13 cellular contexts compared by ENCODE assay signal in the genomic region with DNA sequence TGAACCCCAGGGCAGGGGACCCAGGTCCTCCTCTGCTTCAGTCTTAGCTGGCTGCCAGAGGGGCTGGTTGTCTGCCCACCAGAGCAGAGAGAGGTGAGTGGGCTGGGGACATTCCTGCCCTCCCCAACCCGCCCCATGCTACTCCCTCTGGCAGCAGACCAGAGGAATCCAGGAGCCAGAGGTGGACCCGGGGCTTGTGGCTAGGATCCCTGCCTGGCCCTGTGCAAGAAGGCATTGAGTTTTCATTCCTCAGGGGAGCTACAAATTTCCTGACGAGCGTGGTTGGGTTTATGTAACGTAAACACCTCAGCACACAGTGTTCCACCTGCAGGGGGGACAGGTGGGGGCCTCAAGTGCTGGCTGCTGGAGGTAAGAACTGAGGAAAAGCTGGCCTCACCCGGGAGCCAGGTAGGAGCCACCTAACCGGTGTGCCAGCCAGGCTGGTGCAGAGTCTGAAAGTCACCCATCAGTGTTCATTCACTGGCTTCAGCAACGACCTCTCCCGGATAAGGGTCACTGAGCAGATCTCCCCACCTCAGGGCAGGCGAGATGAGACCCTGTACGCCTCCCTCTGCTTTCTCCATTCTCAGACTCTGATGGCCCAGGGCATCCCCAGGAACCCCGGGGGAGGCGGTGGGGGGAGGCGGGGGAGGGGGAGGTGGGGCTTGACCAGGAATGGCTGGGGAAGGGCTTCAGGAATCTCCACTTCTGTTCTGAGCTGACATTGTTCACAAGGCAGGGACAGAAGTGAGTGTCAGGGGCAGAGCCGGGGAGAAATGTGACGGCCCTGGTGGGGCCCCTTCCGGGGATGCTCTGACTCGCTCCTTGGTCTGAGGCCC.
DNase-seq lines count a peak whose midpoint lies in the region; ATAC-seq and TF ChIP-seq lines count a peak whose summit lies in the region.
"Had no signal": no experiment of that assay in that cellular context is flagged by ENCODE, and none has a peak within 500 bp of the region (broad histone marks: within the 10 kb centered on the region; RNA-seq: fewer than 3 reads in every experiment).

No MANE protein-coding gene starts in this region.

- H3K4me1 Mint-ChIP-seq in natural killer cell treated with Interleukin-12 subunit alpha and Interleukin-12 subunit beta and Interleukin-15 and Interleukin-18, amount 100 ng/mL, for 72 hours (ENCODE audit: low read depth in 2 of 2) = no peaks in the 10 kb centered on the region
- H3K4me1 Mint-ChIP-seq in natural killer cell (no peaks in the 10 kb centered on the region), nephron progenitor cell (peaks cover 59% of the 10 kb centered on the region)
- H3K4me1 Mint-ChIP-seq: activated T-helper 17 cell treated with anti-CD3 and anti-CD28 coated beads, Interleukin-2, amount 50 U/mL, for 72 hours had no signal

- no peaks in the 10 kb centered on the region for H3K36me3 Mint-ChIP-seq in natural killer cell treated with Interleukin-12 subunit alpha and Interleukin-12 subunit beta and Interleukin-15 and Interleukin-18, amount 100 ng/mL, for 72 hours
- H3K36me3 Mint-ChIP-seq in natural killer cell = no peaks in the 10 kb centered on the region
- no peaks in the 10 kb centered on the region for H3K36me3 Mint-ChIP-seq in nephron progenitor cell (ENCODE audit: low read depth)
- H3K36me3 Mint-ChIP-seq: brain had no signal

- no peak overlapping the region for H3K4me3 Mint-ChIP-seq in natural killer cell treated with Interleukin-12 subunit alpha and Interleukin-12 subunit beta and Interleukin-15 and Interleukin-18, amount 100 ng/mL, for 72 hours
- no peak overlapping the region for H3K4me3 Mint-ChIP-seq in natural killer cell
- H3K4me3 Mint-ChIP-seq in nephron progenitor cell = no peak overlapping the region
- H3K4me3 Mint-ChIP-seq: activated T-helper 17 cell treated with anti-CD3 and anti-CD28 coated beads, Interleukin-2, amount 50 U/mL, for 72 hours had no signal

- no peaks in the 10 kb centered on the region for H3K9me3 Mint-ChIP-seq in natural killer cell treated with Interleukin-12 subunit alpha and Interleukin-12 subunit beta and Interleukin-15 and Interleukin-18, amount 100 ng/mL, for 72 hours
- H3K9me3 Mint-ChIP-seq in natural killer cell (no peaks in the 10 kb centered on the region), nephron progenitor cell (peaks cover 14% of the 10 kb centered on the region)
- H3K9me3 Mint-ChIP-seq: activated T-helper 17 cell treated with anti-CD3 and anti-CD28 coated beads, Interleukin-2, amount 50 U/mL, for 72 hours had no signal

- H3K27ac ChIP-seq in effector memory CD4-positive, alpha-beta T cell (ENCODE audit: insufficient read depth, low read length, poor library complexity, severe bottlenecking) = no peak overlapping the region

- DNase-seq in natural killer cell treated with Interleukin-12 subunit alpha and Interleukin-12 subunit beta and Interleukin-15 and Interleukin-18, amount 100 ng/mL, for 72 hours (ENCODE audit: low spot score) = peak; percentile 53
- DNase-seq in natural killer cell (no peak), ecto neural progenitor cell (ENCODE audit: low spot score) (peak; percentile 69), nephron progenitor cell (peak; percentile 65), mucosa of descending colon (no peak), NCI-H2227 treated with DMSO at 0.1 percent for 48 hours (lab: John Stamatoyannopoulos, UW) (no peak)
- DNase-seq in effector memory CD4-positive, alpha-beta T cell = no peak
- DNase-seq: NCI-H446 treated with DMSO at 0.1 percent for 48 hours, RPMI8226 had no signal

- peaks cover 0 to 4% of the 10 kb centered on the region in 2 donors for H3K27me3 Mint-ChIP-seq in natural killer cell treated with Interleukin-12 subunit alpha and Interleukin-12 subunit beta and Interleukin-15 and Interleukin-18, amount 100 ng/mL, for 72 hours
- H3K27me3 Mint-ChIP-seq in natural killer cell (ENCODE audit: low read depth in 2 of 2) (no peaks in the 10 kb centered on the region), nephron progenitor cell (ENCODE audit: low read depth, poor library complexity) (peaks cover 28% of the 10 kb centered on the region)

- no peaks in the 10 kb centered on the region for H3K27me3 ChIP-seq in effector memory CD4-positive, alpha-beta T cell (replicated peaks; ENCODE audit: control insufficient read depth, insufficient read depth, low read length, poor library complexity, severe bottlenecking)
- H3K27me3 ChIP-seq: transverse colon had no signal

- no peak for ATAC-seq in natural killer cell treated with Interleukin-12 subunit alpha and Interleukin-12 subunit beta and Interleukin-15 and Interleukin-18, amount 100 ng/mL, for 72 hours
- ATAC-seq in natural killer cell (no peak), mucosa of descending colon (no peak), GM21576 (IDR thresholded peaks at IDR 0.05; ENCODE audit: unreplicated experiment) (no peak)
- ATAC-seq: activated T-helper 17 cell treated with anti-CD3 and anti-CD28 coated beads, Interleukin-2, amount 50 U/mL, for 72 hours had no signal

- H3K4me1 ChIP-seq in mucosa of descending colon (ENCODE audit: low read depth) = no peaks in the 10 kb centered on the region
- H3K4me1 ChIP-seq in effector memory CD4-positive, alpha-beta T cell (ENCODE audit: control insufficient read depth, insufficient read depth, low read length, poor library complexity, severe bottlenecking) = no peaks in the 10 kb centered on the region

- no peak overlapping the region for H3K4me3 ChIP-seq in mucosa of descending colon
- H3K4me3 ChIP-seq in effector memory CD4-positive, alpha-beta T cell (ENCODE audit: insufficient read depth, low read depth, low read length, poor library complexity, severe bottlenecking) = no peak overlapping the region
- H3K4me3 ChIP-seq: transverse colon had no signal

- no peak overlapping the region for H3K27ac Mint-ChIP-seq in natural killer cell treated with Interleukin-12 subunit alpha and Interleukin-12 subunit beta and Interleukin-15 and Interleukin-18, amount 100 ng/mL, for 72 hours
- no peak overlapping the region for H3K27ac Mint-ChIP-seq in natural killer cell
- no peak overlapping the region for H3K27ac Mint-ChIP-seq in nephron progenitor cell
- H3K27ac Mint-ChIP-seq: activated T-helper 17 cell treated with anti-CD3 and anti-CD28 coated beads, Interleukin-2, amount 50 U/mL, for 72 hours had no signal

- intact Hi-C loops in natural killer cell (cut with micrococcal nuclease) = no loop called here
- intact Hi-C loops in mucosa of descending colon (cut with DNase I, micrococcal nuclease) = no loop called here

- H3K9me3 ChIP-seq in mucosa of descending colon = no peaks in the 10 kb centered on the region
- H3K9me3 ChIP-seq in effector memory CD4-positive, alpha-beta T cell (ENCODE audit: control insufficient read depth, low read length) = no peaks in the 10 kb centered on the region
- H3K9me3 ChIP-seq: transverse colon had no signal

- no peaks in the 10 kb centered on the region for H3K36me3 ChIP-seq in mucosa of descending colon (ENCODE audit: low read depth)
- no peaks in the 10 kb centered on the region for H3K36me3 ChIP-seq in effector memory CD4-positive, alpha-beta T cell (ENCODE audit: control insufficient read depth, insufficient read depth, low read length)
- H3K36me3 ChIP-seq: transverse colon had no signal

- TF ChIP-seq CTCF in natural killer cell (IDR thresholded peaks at IDR 0.05) (no peak), nephron progenitor cell (IDR thresholded peaks at IDR 0.05) (no peak), mucosa of descending colon (IDR thresholded peaks at IDR 0.05) (no peak)

Comparison
In these comparisons a context has a peak if more than half of its experiments do, and no peak if none do; other contexts are left out.
1. DNase-seq: peak in natural killer cell treated with Interleukin-12 subunit alpha and Interleukin-12 subunit beta and Interleukin-15 and Interleukin-18, amount 100 ng/mL, for 72 hours (single experiment), ecto neural progenitor cell (single experiment) and nephron progenitor cell (single experiment); none in natural killer cell (single experiment), mucosa of descending colon (0 of 3), NCI-H2227 treated with DMSO at 0.1 percent for 48 hours (single experiment) and effector memory CD4-positive, alpha-beta T cell (0 of 3).